ENCODE assay signal across 8 cellular contexts in genomic region chr9:76756273-76756650, GRCh38. TPM values are rescaled to one million over a fixed set of nuclear protein-coding genes. Genes with fewer than 3 reads are reported as not detected.
DNase-seq lines count a peak whose midpoint lies in the region; TF ChIP-seq lines count a peak whose summit lies in the region.

No MANE protein-coding gene starts in this region.

- no peaks in the 10 kb centered on the region for H3K9me3 Mint-ChIP-seq in H9
- H3K9me3 Mint-ChIP-seq in neural progenitor cell: no peaks in the 10 kb centered on the region

- in situ Hi-C loops in brain microvascular endothelial cell (cut with HindIII; ENCODE audit: low pct_ligation_motif_present, low sequenced_read_pairs): no loop called here

- H3K23me2 ChIP-seq in H9 (ENCODE audit: insufficient read length, low read depth, low read length, poor library complexity, severe bottlenecking): no peaks in the 10 kb centered on the region

- H3K27ac Mint-ChIP-seq in H9 (0 out of 7 replicates have a peak overlapping the region, but pooled peaks of 1 of the 3 experiments have one; percentile 21), neural progenitor cell (peak overlapping the region; percentile 76)

- no peak for TF ChIP-seq POLR2A in esophagus squamous epithelium (IDR thresholded peaks at IDR 0.05)

- intact Hi-C loops in esophagus squamous epithelium (cut with DNase I): no loop called here

- no peak overlapping the region for H2BK15ac ChIP-seq in H9 (ENCODE audit: low read depth, low read length)

- no peak overlapping the region for H4K5ac ChIP-seq in H9 (ENCODE audit: insufficient read length, low read depth, low read length)

- WGBS in H9 (ENCODE audit: extremely low coverage, insufficient read length, low lambda C conversion rate): no CpG with 5 or more reads among the region's 6 CpGs
- 51 to 54% methylated on average over 6 of the region's 6 CpGs for WGBS in esophagus squamous epithelium, 2 donors

- no peak overlapping the region for H3K18ac ChIP-seq in H9 (ENCODE audit: insufficient read length, low read depth, low read length)

- no peaks in the 10 kb centered on the region for H3F3A ChIP-seq in neural progenitor cell (ENCODE audit: low read depth)

- H3K4me3 ChIP-seq in brain microvascular endothelial cell (ENCODE audit: low read depth, low read length) (no peak overlapping the region), neural progenitor cell (no peak overlapping the region), esophagus squamous epithelium (no peak overlapping the region)

- H2AFZ ChIP-seq in H9 (ENCODE audit: low read length) (no peak overlapping the region), neural progenitor cell (replicated peaks) (peak overlapping the region; percentile 94)

- peak; percentile 59 for TF ChIP-seq CTCF in H9 (conservative IDR thresholded peaks at IDR 0.05)
- TF ChIP-seq CTCF in brain microvascular endothelial cell (IDR thresholded peaks at IDR 0.05; ENCODE audit: low read depth, low read length, missing control alignments): peak; percentile 42
- TF ChIP-seq CTCF in neural progenitor cell (IDR thresholded peaks at IDR 0.05): peak; percentile 54
- TF ChIP-seq CTCF in esophagus squamous epithelium (IDR thresholded peaks at IDR 0.05): no peak

- no peak overlapping the region for H3K14ac ChIP-seq in H9 (ENCODE audit: insufficient read depth, low read length)

- H3K4ac ChIP-seq in H9 (ENCODE audit: low read depth, low read length): no peak overlapping the region

- H3K36me3 Mint-ChIP-seq in H9 (ENCODE audit: insufficient read depth in 1 of 3, low read depth in 3 of 3) (no peaks in the 10 kb centered on the region), neural progenitor cell (no peaks in the 10 kb centered on the region)

- no peak overlapping the region for H2BK5ac ChIP-seq in H9 (ENCODE audit: insufficient read length, low read length)

- H3K79me2 ChIP-seq in H9 (ENCODE audit: insufficient read depth, low read length) (no peaks in the 10 kb centered on the region), neural progenitor cell (ENCODE audit: low read depth) (no peaks in the 10 kb centered on the region)

- H2BK120ac ChIP-seq in H9 (ENCODE audit: low read depth, low read length, poor library complexity, severe bottlenecking): no peak overlapping the region

- H3K4me1 ChIP-seq in H9 (ENCODE audit: insufficient read depth, low read length): no peaks in the 10 kb centered on the region
- H3K4me1 ChIP-seq in neural progenitor cell: peaks cover 2% of the 10 kb centered on the region
- H3K4me1 ChIP-seq in esophagus squamous epithelium: peaks cover 0 to 4% (median 0%) of the 10 kb centered on the region in 3 donors

- H3K9me3 ChIP-seq in H9 (ENCODE audit: control insufficient read depth, low read depth, low read length) (no peaks in the 10 kb centered on the region), neural progenitor cell (ENCODE audit: low read depth) (no peaks in the 10 kb centered on the region), esophagus squamous epithelium (no peaks in the 10 kb centered on the region)

- H3K4me3 Mint-ChIP-seq in H9: no peak overlapping the region
- no peak overlapping the region for H3K4me3 Mint-ChIP-seq in neural progenitor cell

- H3K27me3 Mint-ChIP-seq in H9 (ENCODE audit: low read depth): no peaks in the 10 kb centered on the region
- peaks cover 8% of the 10 kb centered on the region for H3K27me3 Mint-ChIP-seq in neural progenitor cell (ENCODE audit: insufficient read depth, low read depth)

- H3K27ac ChIP-seq in H9 (ENCODE audit: insufficient read length, low read depth, low read length) (no peak overlapping the region), brain microvascular endothelial cell (no peak overlapping the region), neural progenitor cell (no peak overlapping the region), esophagus squamous epithelium (no peak overlapping the region)

- H3T11ph ChIP-seq in H9 (ENCODE audit: low read length): no peak overlapping the region

- H3K23ac ChIP-seq in H9 (ENCODE audit: insufficient read length, low read depth, low read length): no peak overlapping the region

- no peak overlapping the region for H2BK12ac ChIP-seq in H9 (ENCODE audit: insufficient read length, low read depth, low read length)

- no peaks in the 10 kb centered on the region for H3K79me1 ChIP-seq in H9 (ENCODE audit: insufficient read depth, low read depth, low read length, poor library complexity, severe bottlenecking)

- H3K56ac ChIP-seq in H9 (ENCODE audit: insufficient read length, low read depth, low read length): no peak overlapping the region

- DNase-seq in DMS79 treated with DMSO at 0.1 percent for 48 hours (lab: John Stamatoyannopoulos, UW) (peak; percentile 29), H9 (peak; percentile 59), NCI-H2081 treated with DMSO at 0.1 percent for 48 hours (lab: John Stamatoyannopoulos, UW) (peak; percentile 55), brain microvascular endothelial cell (peak; percentile 9), neural progenitor cell (ENCODE audit: low spot score) (peak; percentile 73), esophagus squamous epithelium (lab: John Stamatoyannopoulos, UW) (no peak), T-helper 9 cell (no peak), activated gamma-delta T cell (lab: John Stamatoyannopoulos, UW) (no peak)

- H4K20me1 ChIP-seq in H9 (ENCODE audit: control insufficient read depth, insufficient read depth, insufficient read length) (no peaks in the 10 kb centered on the region), neural progenitor cell (ENCODE audit: low read depth) (no peaks in the 10 kb centered on the region)

- H3K9ac ChIP-seq in H9 (ENCODE audit: extremely low read depth, insufficient read length, low read length): no peak overlapping the region
- H3K9ac ChIP-seq in neural progenitor cell: no peak overlapping the region

- no peaks in the 10 kb centered on the region for H3K36me3 ChIP-seq in brain microvascular endothelial cell (replicated peaks)
- no peaks in the 10 kb centered on the region for H3K36me3 ChIP-seq in neural progenitor cell
- no peaks in the 10 kb centered on the region for H3K36me3 ChIP-seq in esophagus squamous epithelium

- H4K8ac ChIP-seq in H9 (replicated peaks; ENCODE audit: insufficient read length, low read depth, low read length): no peak overlapping the region

- no peaks in the 10 kb centered on the region for H3K27me3 ChIP-seq in H9 (ENCODE audit: insufficient read depth, low read length)
- H3K27me3 ChIP-seq in brain microvascular endothelial cell (replicated peaks): no peaks in the 10 kb centered on the region
- H3K27me3 ChIP-seq in neural progenitor cell: no peaks in the 10 kb centered on the region
- no peaks in the 10 kb centered on the region for H3K27me3 ChIP-seq in esophagus squamous epithelium

- H3K4me2 ChIP-seq in H9 (ENCODE audit: insufficient read depth, insufficient read length, low read length) (no peak overlapping the region), neural progenitor cell (no peak overlapping the region)

- H3K4me1 Mint-ChIP-seq in H9 (peaks cover 7 to 14% of the 10 kb centered on the region in 2 experiments), neural progenitor cell (peaks cover 4% of the 10 kb centered on the region)

- H4K91ac ChIP-seq in H9 (ENCODE audit: insufficient read length, low read depth, low read length): no peak overlapping the region

- no peak overlapping the region for H2AK5ac ChIP-seq in H9 (ENCODE audit: insufficient read length, low read length)

- H2BK20ac ChIP-seq in H9 (ENCODE audit: low read depth, low read length, poor library complexity, severe bottlenecking): no peak overlapping the region

RNA-seq across cellular contexts. Expression of gene PCA3, which starts 8.0 kb away (rescaled TPM):
- total RNA-seq in H9 (2021): not detected in 2 replicates
- total RNA-seq in neural progenitor cell (ENCODE audit: low replicate concordance): 0.30 and 0.56 TPM in 2 replicates
- not detected for total RNA-seq in esophagus squamous epithelium

Comparison
In these comparisons a context has a peak if more than half of its experiments do, and no peak if none do; other contexts are left out.
1. DNase-seq: peak in DMS79 treated with DMSO at 0.1 percent for 48 hours (single experiment), H9 (single experiment), NCI-H2081 treated with DMSO at 0.1 percent for 48 hours (single experiment), brain microvascular endothelial cell (single experiment) and neural progenitor cell (single experiment); none in esophagus squamous epithelium (single experiment), T-helper 9 cell (single experiment) and activated gamma-delta T cell (single experiment).
2. CTCF ChIP-seq: peak in H9 (single experiment), brain microvascular endothelial cell (single experiment) and neural progenitor cell (single experiment); none in esophagus squamous epithelium (0 of 6).